In the genomic region with DNA sequence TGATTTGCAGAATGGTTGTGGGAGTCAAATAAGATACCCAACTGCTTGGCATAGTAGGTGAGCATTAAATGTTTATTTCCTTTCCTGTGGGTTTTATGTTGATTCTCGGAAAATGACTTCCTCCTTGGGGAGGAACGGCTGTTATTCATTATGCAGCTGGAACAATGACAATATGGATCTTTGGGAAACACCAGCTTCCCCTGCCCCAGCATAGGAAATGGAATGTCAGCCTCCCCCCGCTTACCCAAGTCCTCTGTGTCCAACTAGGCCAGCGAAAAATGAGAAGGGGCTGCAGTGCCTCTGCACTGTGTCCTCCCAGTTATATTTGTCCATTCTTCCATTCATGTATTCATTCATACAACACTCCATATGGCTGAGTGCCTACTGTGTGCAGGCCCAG, we compare ENCODE assay signal across 20 cellular contexts. TPM values are rescaled to one million over a fixed set of nuclear protein-coding genes. Genes with fewer than 3 reads are reported as not detected.
"Had no signal": no experiment of that assay in that cellular context is flagged by ENCODE, and none has a peak within 500 bp of the region (broad histone marks: within the 10 kb centered on the region; RNA-seq: fewer than 3 reads in every experiment).

No MANE protein-coding gene starts in this region.

- H3K27me3 ChIP-seq: colonic mucosa, foreskin keratinocyte, left lung, right lobe of liver, thyroid gland had no signal

- H3K27ac ChIP-seq: colonic mucosa, foreskin keratinocyte, left lung, prostate gland, right lobe of liver, thyroid gland had no signal

- H3K9me3 ChIP-seq: colonic mucosa, left lung, mucosa of descending colon, prostate gland, right lobe of liver, thyroid gland had no signal

- DNase-seq: activated CD4-positive, alpha-beta T cell treated with anti-CD3 and anti-CD28 coated beads, Interleukin-2, amount 10 ng/mL, durations not matched to agents 24 days and 14 days; activated CD8-positive, alpha-beta T cell treated with anti-CD3 and anti-CD28 coated beads for 36 hours; activated naive CD4-positive, alpha-beta T cell treated with anti-CD3 and anti-CD28 coated beads for 36 hours; activated T-cell treated with anti-CD3 and anti-CD28 coated beads, Interleukin-2, amount 50 U/mL, for 4 hours; anterior cingulate cortex; colonic mucosa; foreskin keratinocyte; head of caudate nucleus; left lung; mesenchymal stem cell; mucosa of descending colon; naive B cell; right lobe of liver; stimulated activated naive CD4-positive, alpha-beta T cell; T-cell; T-helper 9 cell; thyroid gland had no signal

- ATAC-seq: activated CD8-positive, alpha-beta T cell treated with anti-CD3 and anti-CD28 coated beads for 36 hours; activated T-cell treated with anti-CD3 and anti-CD28 coated beads, Interleukin-2, amount 50 U/mL, for 4 hours; esophagus mucosa; foreskin keratinocyte; left lung; T-cell had no signal

- H3K4me1 ChIP-seq: colonic mucosa, prostate gland, right lobe of liver, thyroid gland had no signal

- H3K4me3 ChIP-seq: colonic mucosa, left lung, mucosa of descending colon, prostate gland, right lobe of liver, thyroid gland had no signal

- H3K36me3 ChIP-seq: colonic mucosa, left lung, prostate gland, right lobe of liver, thyroid gland had no signal

RNA-seq across cellular contexts. Expression of a gene that starts 11.7 kb away (rescaled TPM):
- total RNA-seq: activated CD4-positive, alpha-beta T cell treated with anti-CD3 and anti-CD28 coated beads, Interleukin-2, amount 10 ng/mL, durations not matched to agents 24 days and 14 days; activated CD8-positive, alpha-beta T cell treated with anti-CD3 and anti-CD28 coated beads for 36 hours; activated naive CD4-positive, alpha-beta T cell treated with anti-CD3 and anti-CD28 coated beads for 36 hours; colonic mucosa; esophagus mucosa; foreskin keratinocyte; left lung; mucosa of descending colon; osteoblast; T-cell; thyroid gland had no signal
